ENCODE assay signal across 12 cellular contexts in genomic region chr16:87992142-87992541, GRCh38. TPM values are rescaled to one million over a fixed set of nuclear protein-coding genes. Genes with fewer than 3 reads are reported as not detected.
"Had no signal": no experiment of that assay in that cellular context is flagged by ENCODE, and none has a peak within 500 bp of the region (broad histone marks: within the 10 kb centered on the region; RNA-seq: fewer than 3 reads in every experiment).

No MANE protein-coding gene starts in this region.

RNA-seq across cellular contexts. Expression of gene CA5A, which starts 55.8 kb away (rescaled TPM):
- total RNA-seq: activated B cell treated with CpG ODN at 0.5 μM for 24 hours; activated CD4-positive, alpha-beta memory T cell treated with anti-CD3 and anti-CD28 coated beads for 36 hours; activated CD4-positive, alpha-beta T cell treated with anti-CD3 and anti-CD28 coated beads, Interleukin-2, amount 10 ng/mL, durations not matched to agents 24 days and 14 days; activated CD8-positive, alpha-beta memory T cell treated with anti-CD3 and anti-CD28 coated beads, Interleukin-2, amount 10 ng/mL, durations not matched to agents 7 days and 5 days; activated CD8-positive, alpha-beta T cell treated with anti-CD3 and anti-CD28 coated beads, Interleukin-2, amount 10 ng/mL, durations not matched to agents 7 days and 5 days; activated naive CD8-positive, alpha-beta T cell treated with anti-CD3 and anti-CD28 coated beads, Interleukin-2, amount 10 ng/mL, durations not matched to agents 7 days and 5 days; activated T-helper 2 cell treated with anti-CD3 and anti-CD28 coated beads, Interferon-gamma antibody, Interleukin-2, Interleukin-4, amounts not matched to agents 10 μg/mL and 5 μg/mL and 100 μg/mL, durations not matched to agents 14 hours and 24 hours and 36 hours; ascending aorta; bronchial epithelial cell; cardiac muscle cell; chondrocyte had no signal
- polyA plus RNA-seq: adipose tissue, cardiac muscle cell had no signal
